Comparison of ENCODE assay signal across 8 cellular contexts in genomic region chr1:27366411-27367159, GRCh38. TPM values are rescaled to one million over a fixed set of nuclear protein-coding genes. Genes with fewer than 3 reads are reported as not detected.
DNase-seq lines count a peak whose midpoint lies in the region; ATAC-seq and TF ChIP-seq lines count a peak whose summit lies in the region.

MAP3K6 (minus strand) TSS chr1:27366961; CDS start chr1:27366597, 364 bp downstream.

- peak within 1 kb of the TSS; percentile 88 to 100 (median 96) for H3K4me2 ChIP-seq in BLaER1 treated with 17β-estradiol and CSF1 and Interleukin-3, amounts not matched to agents 10 nM and 100 nM
- H3K4me2 ChIP-seq in SK-N-SH, result peak within 1 kb of the TSS; percentile 78

- peak; percentile 92 for DNase-seq in MG63
- peak; percentile 90 for DNase-seq in SK-N-SH
- peak; percentile 57 for DNase-seq in brain microvascular endothelial cell
- DNase-seq in hypothalamus (lab: John Stamatoyannopoulos, UW), result peak in 39 of 51 donors; percentile 11 to 75 (median 45)
- DNase-seq in pulmonary artery endothelial cell (ENCODE audit: low read depth, low spot score), result no peak

- POLR2A ChIA-PET in SK-N-SH (lab: Yijun Ruan, JAX), result interaction anchor here (0.6 to 2.6 kb wide), 9 partner anchors 17 to 1281 kb away, joined by 3 to 24 read pairs (median 5); partner anchors contain the start of gene GPR3

- peaks cover 9% of the 10 kb centered on the region; the same call in 1 of the 2 replicates for H3K79me2 ChIP-seq in SK-N-SH (ENCODE audit: insufficient read depth)

- no peak for TF ChIP-seq EP300 in SK-N-SH (IDR thresholded peaks at IDR 0.05; ENCODE audit: borderline replicate concordance in 1 of 2, low read depth in 1 of 2, low read length in 1 of 2)

- CTCF ChIA-PET in SK-N-SH (lab: Yijun Ruan, JAX), result interaction anchor here (0.6 to 9.6 kb wide), 27 partner anchors 9 to 290 kb away, joined by 3 to 154 read pairs (median 4); partner anchors contain the start of genes CD164L2, FCN3 and TMEM222

- in situ Hi-C loops in brain microvascular endothelial cell (cut with HindIII; ENCODE audit: low pct_ligation_motif_present, low sequenced_read_pairs), result no loop called here

- no peaks in the 10 kb centered on the region for H3K27me3 ChIP-seq in BLaER1 treated with 17β-estradiol and CSF1 and Interleukin-3, amounts not matched to agents 10 nM and 100 nM
- H3K27me3 ChIP-seq in MG63 (no peaks in the 10 kb centered on the region), SK-N-SH (ENCODE audit: insufficient read depth) (no peaks in the 10 kb centered on the region), brain microvascular endothelial cell (replicated peaks) (no peaks in the 10 kb centered on the region)

- ATAC-seq in GM19467 (IDR thresholded peaks at IDR 0.05; ENCODE audit: unreplicated experiment) (peak; percentile 18), GM18498 (IDR thresholded peaks at IDR 0.05; ENCODE audit: unreplicated experiment) (no peak)

- TF ChIP-seq CTCF in SK-N-SH (IDR thresholded peaks at IDR 0.05) (peak; percentile 59), brain microvascular endothelial cell (IDR thresholded peaks at IDR 0.05; ENCODE audit: low read depth, low read length, missing control alignments) (peak; percentile 27)

- H3K36me3 ChIP-seq in BLaER1 treated with 17β-estradiol and CSF1 and Interleukin-3, amounts not matched to agents 10 nM and 100 nM, result peaks cover 0 to 28% (median 0%) of the 10 kb centered on the region in 11 experiments; a peak in 5 of 22 replicates
- H3K36me3 ChIP-seq in MG63 (peaks cover 19% of the 10 kb centered on the region), SK-N-SH (replicated peaks in 1 of 2; ENCODE audit: control insufficient read depth in 1 of 2, insufficient read depth in 2 of 2, low read length in 1 of 2) (peaks cover 0 to 19% of the 10 kb centered on the region in 2 experiments), brain microvascular endothelial cell (replicated peaks) (no peaks in the 10 kb centered on the region)

- WGBS in SK-N-SH (ENCODE audit: low lambda C conversion rate), result 2% methylated on average over 10 of the region's 67 CpGs

- no peaks in the 10 kb centered on the region for H3K9me3 ChIP-seq in BLaER1 treated with 17β-estradiol and CSF1 and Interleukin-3, amounts not matched to agents 10 nM and 100 nM (replicated peaks in 1 of 11)
- no peaks in the 10 kb centered on the region for H3K9me3 ChIP-seq in MG63
- H3K9me3 ChIP-seq in SK-N-SH, result no peaks in the 10 kb centered on the region

- peak within 1 kb of the TSS; percentile 76 to 87 (median 83) for H3K9ac ChIP-seq in BLaER1 treated with 17β-estradiol and CSF1 and Interleukin-3, amounts not matched to agents 10 nM and 100 nM
- peak within 1 kb of the TSS; percentile 93 for H3K9ac ChIP-seq in SK-N-SH

- H4K20me1 ChIP-seq in BLaER1 treated with 17β-estradiol and CSF1 and Interleukin-3, amounts not matched to agents 10 nM and 100 nM, result peaks cover 0 to 10% (median 0%) of the 10 kb centered on the region in 11 experiments; a peak in 1 of 22 replicates
- H4K20me1 ChIP-seq in SK-N-SH (ENCODE audit: insufficient read depth), result no peaks in the 10 kb centered on the region

- H2AFZ ChIP-seq in SK-N-SH (ENCODE audit: low read depth), result peak within 1 kb of the TSS; percentile 97

- no peak for TF ChIP-seq RAD21 in SK-N-SH (IDR thresholded peaks at IDR 0.05; ENCODE audit: low read length)

- H3K4me3 ChIP-seq in BLaER1 treated with 17β-estradiol and CSF1 and Interleukin-3, amounts not matched to agents 10 nM and 100 nM, result peak within 1 kb of the TSS; percentile 65 to 84 (median 70)
- H3K4me3 ChIP-seq in MG63 (peak within 1 kb of the TSS; percentile 90), SK-N-SH (ENCODE audit: low read depth in 2 of 2, low read length in 1 of 2) (peak within 1 kb of the TSS; percentile 69 to 89), brain microvascular endothelial cell (ENCODE audit: low read depth, low read length) (peak within 1 kb of the TSS; percentile 74)

- no peaks in the 10 kb centered on the region for H3K9me2 ChIP-seq in SK-N-SH

- peaks cover 52 to 78% (median 70%) of the 10 kb centered on the region in 10 experiments for H3K4me1 ChIP-seq in BLaER1 treated with 17β-estradiol and CSF1 and Interleukin-3, amounts not matched to agents 10 nM and 100 nM
- H3K4me1 ChIP-seq in SK-N-SH (ENCODE audit: control insufficient read depth in 1 of 2, insufficient read depth in 2 of 2, low read depth in 1 of 2, low read length in 1 of 2), result peaks cover 4 to 14% of the 10 kb centered on the region in 2 experiments; a peak in 2 of 4 replicates

- H3F3A ChIP-seq in SK-N-SH (replicated peaks; ENCODE audit: insufficient read depth), result peaks cover 9% of the 10 kb centered on the region

- H3K27ac ChIP-seq in BLaER1 treated with 17β-estradiol and CSF1 and Interleukin-3, amounts not matched to agents 10 nM and 100 nM, result peak within 1 kb of the TSS; percentile 67 to 88 (median 75)
- H3K27ac ChIP-seq in SK-N-SH (ENCODE audit: low read depth in 2 of 2, low read length in 1 of 2), result peak within 1 kb of the TSS; percentile 74 to 94
- peak within 1 kb of the TSS; percentile 80 for H3K27ac ChIP-seq in brain microvascular endothelial cell

TF ChIP-seq in SK-N-SH, 30 proteins besides CTCF, POLR2A, EP300 and RAD21:
- TF ChIP-seq FOSL2 (IDR thresholded peaks at IDR 0.05; ENCODE audit: borderline replicate concordance, low read depth) (no peak), MXI1 (IDR thresholded peaks at IDR 0.05; ENCODE audit: low read depth, low read length) (peak; percentile 54; the same call in 1 of the 2 replicates), RCOR1 (IDR thresholded peaks at IDR 0.05; ENCODE audit: low read length) (no peak), CHD2 (IDR thresholded peaks at IDR 0.05; ENCODE audit: low read length, partially characterized antibody) (peak; percentile 2), POLR2AphosphoS5 (IDR thresholded peaks at IDR 0.05; ENCODE audit: low read depth, low read length) (peak; percentile 64; the same call in 1 of the 2 replicates), PBX3 (IDR thresholded peaks at IDR 0.05) (no peak), USF2 (IDR thresholded peaks at IDR 0.05; ENCODE audit: borderline replicate concordance, low read depth, low read length) (no peak)
TF ChIP-seq in SK-N-SH: peak in this region for 3.

RNA-seq across cellular contexts. Expression of gene MAP3K6, which starts in this region (rescaled TPM):
- total RNA-seq in MG63 (2014; rRNA removed; shearing (Covaris generic); ENCODE audit: low replicate concordance), result 11.5 and 26.9 TPM in 2 replicates
- polyA plus RNA-seq in SK-N-SH (2012; rRNA removed), result 14.5 and 17.3 TPM in 2 replicates
- 3.9 and 6.9 TPM in 2 replicates for polyA plus RNA-seq in SK-N-SH (2012; cell fraction: cytosol; rRNA removed)
- polyA plus RNA-seq in SK-N-SH (2012; cell fraction: nucleus; rRNA removed), result 95.2 and 113 TPM in 2 replicates
- 10.0 and 10.4 TPM in 2 replicates for total RNA-seq in pulmonary artery endothelial cell
